1 cellular context compared by ENCODE assay signal in genomic region chr6:43891072-43891870, GRCh38.
TF ChIP-seq lines count a peak whose summit lies in the region.

No MANE protein-coding gene starts in this region.

TF ChIP-seq in HepG2, 621 proteins besides CTCF, POLR2A, EP300 and RAD21 (continued from another document and continues in another):
- TF ChIP-seq, protein P1, sequence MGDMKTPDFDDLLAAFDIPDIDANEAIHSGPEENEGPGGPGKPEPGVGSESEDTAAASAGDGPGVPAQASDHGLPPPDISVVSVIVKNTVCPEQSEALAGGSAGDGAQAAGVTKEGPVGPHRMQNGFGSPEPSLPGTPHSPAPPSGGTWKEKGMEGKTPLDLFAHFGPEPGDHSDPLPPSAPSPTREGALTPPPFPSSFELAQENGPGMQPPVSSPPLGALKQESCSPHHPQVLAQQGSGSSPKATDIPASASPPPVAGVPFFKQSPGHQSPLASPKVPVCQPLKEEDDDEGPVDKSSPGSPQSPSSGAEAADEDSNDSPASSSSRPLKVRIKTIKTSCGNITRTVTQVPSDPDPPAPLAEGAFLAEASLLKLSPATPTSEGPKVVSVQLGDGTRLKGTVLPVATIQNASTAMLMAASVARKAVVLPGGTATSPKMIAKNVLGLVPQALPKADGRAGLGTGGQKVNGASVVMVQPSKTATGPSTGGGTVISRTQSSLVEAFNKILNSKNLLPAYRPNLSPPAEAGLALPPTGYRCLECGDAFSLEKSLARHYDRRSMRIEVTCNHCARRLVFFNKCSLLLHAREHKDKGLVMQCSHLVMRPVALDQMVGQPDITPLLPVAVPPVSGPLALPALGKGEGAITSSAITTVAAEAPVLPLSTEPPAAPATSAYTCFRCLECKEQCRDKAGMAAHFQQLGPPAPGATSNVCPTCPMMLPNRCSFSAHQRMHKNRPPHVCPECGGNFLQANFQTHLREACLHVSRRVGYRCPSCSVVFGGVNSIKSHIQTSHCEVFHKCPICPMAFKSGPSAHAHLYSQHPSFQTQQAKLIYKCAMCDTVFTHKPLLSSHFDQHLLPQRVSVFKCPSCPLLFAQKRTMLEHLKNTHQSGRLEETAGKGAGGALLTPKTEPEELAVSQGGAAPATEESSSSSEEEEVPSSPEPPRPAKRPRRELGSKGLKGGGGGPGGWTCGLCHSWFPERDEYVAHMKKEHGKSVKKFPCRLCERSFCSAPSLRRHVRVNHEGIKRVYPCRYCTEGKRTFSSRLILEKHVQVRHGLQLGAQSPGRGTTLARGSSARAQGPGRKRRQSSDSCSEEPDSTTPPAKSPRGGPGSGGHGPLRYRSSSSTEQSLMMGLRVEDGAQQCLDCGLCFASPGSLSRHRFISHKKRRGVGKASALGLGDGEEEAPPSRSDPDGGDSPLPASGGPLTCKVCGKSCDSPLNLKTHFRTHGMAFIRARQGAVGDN (CRISPR knock-in tag; IDR thresholded peaks at IDR 0.05): peak; percentile 15; the same call in 1 of the 2 replicates
- TF ChIP-seq THYN1 (CRISPR knock-in tag; IDR thresholded peaks at IDR 0.05; ENCODE audit: borderline replicate concordance, low read depth) (no peak), ZNF710 (CRISPR knock-in tag; IDR thresholded peaks at IDR 0.05; ENCODE audit: borderline replicate concordance) (peak; percentile 48; the same call in 1 of the 2 replicates), KDM4B (CRISPR knock-in tag; IDR thresholded peaks at IDR 0.05) (no peak), ZNF724P (CRISPR knock-in tag; IDR thresholded peaks at IDR 0.05; ENCODE audit: borderline replicate concordance) (0 out of 2 replicates have a peak, but pooled peaks have one; percentile 61), ZNF501 (CRISPR knock-in tag; IDR thresholded peaks at IDR 0.05) (no peak), TOPORS (CRISPR knock-in tag; IDR thresholded peaks at IDR 0.05) (no peak), IKZF4 (CRISPR knock-in tag; IDR thresholded peaks at IDR 0.05; ENCODE audit: borderline replicate concordance, low read depth, not compliant biosample characterization) (no peak), ELF3 (CRISPR knock-in tag; IDR thresholded peaks at IDR 0.05) (0 out of 2 replicates have a peak, but pooled peaks have one; percentile 5), PITX1 (CRISPR knock-in tag; IDR thresholded peaks at IDR 0.05) (no peak), HIVEP1 (CRISPR knock-in tag; IDR thresholded peaks at IDR 0.05) (no peak), TCF7 (IDR thresholded peaks at IDR 0.05; ENCODE audit: low read depth) (peak; percentile 72), MEF2D (CRISPR knock-in tag; IDR thresholded peaks at IDR 0.05) (0 out of 2 replicates have a peak, but pooled peaks have one; percentile 15), ATF3 (CRISPR knock-in tag; IDR thresholded peaks at IDR 0.05) (no peak), ZNF83 (CRISPR knock-in tag; IDR thresholded peaks at IDR 0.05; ENCODE audit: borderline replicate concordance) (no peak), TEAD3 (CRISPR knock-in tag; optimal IDR thresholded peaks at IDR 0.05; ENCODE audit: borderline replicate concordance) (no peak), ZNF292 (CRISPR knock-in tag; IDR thresholded peaks at IDR 0.05; ENCODE audit: borderline replicate concordance, low read depth) (peak; percentile 21; the same call in 1 of the 2 replicates), NRL (CRISPR knock-in tag; IDR thresholded peaks at IDR 0.05; ENCODE audit: borderline replicate concordance) (no peak), ZNF839 (CRISPR knock-in tag; IDR thresholded peaks at IDR 0.05; ENCODE audit: borderline replicate concordance) (no peak), ZNF503 (CRISPR knock-in tag; IDR thresholded peaks at IDR 0.05) (no peak), ZEB1 (IDR thresholded peaks at IDR 0.05; ENCODE audit: insufficient replicate concordance, low read depth) (peak; percentile 35), CCDC6 (CRISPR knock-in tag; IDR thresholded peaks at IDR 0.05) (no peak), KAT8 (CRISPR knock-in tag; IDR thresholded peaks at IDR 0.05) (no peak), POGK (CRISPR knock-in tag; conservative IDR thresholded peaks at IDR 0.05) (0 out of 2 replicates have a peak, but pooled peaks have one; percentile 30), SRSF1 (optimal IDR thresholded peaks at IDR 0.05; ENCODE audit: low read depth, low read length) (no peak), ZNF230 (CRISPR knock-in tag; IDR thresholded peaks at IDR 0.05) (no peak), ZNF564 (CRISPR knock-in tag; IDR thresholded peaks at IDR 0.05) (no peak), NCOA2 (CRISPR knock-in tag; IDR thresholded peaks at IDR 0.05) (no peak), ETV6 (CRISPR knock-in tag; conservative IDR thresholded peaks at IDR 0.05) (no peak), KLF11 (CRISPR knock-in tag; IDR thresholded peaks at IDR 0.05) (no peak), ISX (CRISPR knock-in tag; conservative IDR thresholded peaks at IDR 0.05) (no peak), YEATS4 (CRISPR knock-in tag; IDR thresholded peaks at IDR 0.05; ENCODE audit: borderline replicate concordance) (no peak), DNMT1 (CRISPR knock-in tag; IDR thresholded peaks at IDR 0.05) (0 out of 2 replicates have a peak, but pooled peaks have one; percentile 2), ZFP41 (CRISPR knock-in tag; IDR thresholded peaks at IDR 0.05; ENCODE audit: borderline replicate concordance) (0 out of 2 replicates have a peak, but pooled peaks have one; percentile 49), CHCHD3 (CRISPR knock-in tag; IDR thresholded peaks at IDR 0.05) (0 out of 2 replicates have a peak, but pooled peaks have one; percentile 40), ZSCAN25 (CRISPR knock-in tag; IDR thresholded peaks at IDR 0.05) (peak; percentile 94), ZNF354B (CRISPR knock-in tag; IDR thresholded peaks at IDR 0.05) (no peak), TCF12 (IDR thresholded peaks at IDR 0.05) (no peak), TCF12 (CRISPR knock-in tag; IDR thresholded peaks at IDR 0.05) (no peak), ZIK1 (CRISPR knock-in tag; IDR thresholded peaks at IDR 0.05; ENCODE audit: borderline replicate concordance, low read depth) (0 out of 2 replicates have a peak, but pooled peaks have one; percentile 27), CHD2 (IDR thresholded peaks at IDR 0.05; ENCODE audit: low read depth, low read length) (no peak), ZNF746 (CRISPR knock-in tag; IDR thresholded peaks at IDR 0.05) (no peak), YEATS2 (CRISPR knock-in tag; IDR thresholded peaks at IDR 0.05; ENCODE audit: borderline replicate concordance) (no peak), MEIS1 (CRISPR knock-in tag; IDR thresholded peaks at IDR 0.05; ENCODE audit: borderline replicate concordance) (no peak), LCORL (IDR thresholded peaks at IDR 0.05) (no peak), LCORL (CRISPR knock-in tag; IDR thresholded peaks at IDR 0.05) (peak; percentile 29; the same call in 1 of the 2 replicates), SOX6 (IDR thresholded peaks at IDR 0.05) (no peak), SOX6 (CRISPR knock-in tag; IDR thresholded peaks at IDR 0.05) (peak; percentile 21; the same call in 1 of the 2 replicates), RXRA (CRISPR knock-in tag; IDR thresholded peaks at IDR 0.05) (no peak), ZBTB1 (CRISPR knock-in tag; IDR thresholded peaks at IDR 0.05; ENCODE audit: borderline replicate concordance) (no peak), ZNF556 (CRISPR knock-in tag; IDR thresholded peaks at IDR 0.05; ENCODE audit: borderline replicate concordance) (no peak), MAFG (CRISPR knock-in tag; IDR thresholded peaks at IDR 0.05) (no peak)
- TF ChIP-seq, protein P2, sequence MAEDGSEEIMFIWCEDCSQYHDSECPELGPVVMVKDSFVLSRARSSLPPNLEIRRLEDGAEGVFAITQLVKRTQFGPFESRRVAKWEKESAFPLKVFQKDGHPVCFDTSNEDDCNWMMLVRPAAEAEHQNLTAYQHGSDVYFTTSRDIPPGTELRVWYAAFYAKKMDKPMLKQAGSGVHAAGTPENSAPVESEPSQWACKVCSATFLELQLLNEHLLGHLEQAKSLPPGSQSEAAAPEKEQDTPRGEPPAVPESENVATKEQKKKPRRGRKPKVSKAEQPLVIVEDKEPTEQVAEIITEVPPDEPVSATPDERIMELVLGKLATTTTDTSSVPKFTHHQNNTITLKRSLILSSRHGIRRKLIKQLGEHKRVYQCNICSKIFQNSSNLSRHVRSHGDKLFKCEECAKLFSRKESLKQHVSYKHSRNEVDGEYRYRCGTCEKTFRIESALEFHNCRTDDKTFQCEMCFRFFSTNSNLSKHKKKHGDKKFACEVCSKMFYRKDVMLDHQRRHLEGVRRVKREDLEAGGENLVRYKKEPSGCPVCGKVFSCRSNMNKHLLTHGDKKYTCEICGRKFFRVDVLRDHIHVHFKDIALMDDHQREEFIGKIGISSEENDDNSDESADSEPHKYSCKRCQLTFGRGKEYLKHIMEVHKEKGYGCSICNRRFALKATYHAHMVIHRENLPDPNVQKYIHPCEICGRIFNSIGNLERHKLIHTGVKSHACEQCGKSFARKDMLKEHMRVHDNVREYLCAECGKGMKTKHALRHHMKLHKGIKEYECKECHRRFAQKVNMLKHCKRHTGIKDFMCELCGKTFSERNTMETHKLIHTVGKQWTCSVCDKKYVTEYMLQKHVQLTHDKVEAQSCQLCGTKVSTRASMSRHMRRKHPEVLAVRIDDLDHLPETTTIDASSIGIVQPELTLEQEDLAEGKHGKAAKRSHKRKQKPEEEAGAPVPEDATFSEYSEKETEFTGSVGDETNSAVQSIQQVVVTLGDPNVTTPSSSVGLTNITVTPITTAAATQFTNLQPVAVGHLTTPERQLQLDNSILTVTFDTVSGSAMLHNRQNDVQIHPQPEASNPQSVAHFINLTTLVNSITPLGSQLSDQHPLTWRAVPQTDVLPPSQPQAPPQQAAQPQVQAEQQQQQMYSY (CRISPR knock-in tag; IDR thresholded peaks at IDR 0.05): no peak
- TF ChIP-seq, protein P3, sequence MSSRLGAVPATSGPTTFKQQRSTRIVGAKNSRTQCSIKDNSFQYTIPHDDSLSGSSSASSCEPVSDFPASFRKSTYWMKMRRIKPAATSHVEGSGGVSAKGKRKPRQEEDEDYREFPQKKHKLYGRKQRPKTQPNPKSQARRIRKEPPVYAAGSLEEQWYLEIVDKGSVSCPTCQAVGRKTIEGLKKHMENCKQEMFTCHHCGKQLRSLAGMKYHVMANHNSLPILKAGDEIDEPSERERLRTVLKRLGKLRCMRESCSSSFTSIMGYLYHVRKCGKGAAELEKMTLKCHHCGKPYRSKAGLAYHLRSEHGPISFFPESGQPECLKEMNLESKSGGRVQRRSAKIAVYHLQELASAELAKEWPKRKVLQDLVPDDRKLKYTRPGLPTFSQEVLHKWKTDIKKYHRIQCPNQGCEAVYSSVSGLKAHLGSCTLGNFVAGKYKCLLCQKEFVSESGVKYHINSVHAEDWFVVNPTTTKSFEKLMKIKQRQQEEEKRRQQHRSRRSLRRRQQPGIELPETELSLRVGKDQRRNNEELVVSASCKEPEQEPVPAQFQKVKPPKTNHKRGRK (CRISPR knock-in tag; IDR thresholded peaks at IDR 0.05): peak; percentile 59; the same call in 1 of the 2 replicates
- TF ChIP-seq, protein P4, sequence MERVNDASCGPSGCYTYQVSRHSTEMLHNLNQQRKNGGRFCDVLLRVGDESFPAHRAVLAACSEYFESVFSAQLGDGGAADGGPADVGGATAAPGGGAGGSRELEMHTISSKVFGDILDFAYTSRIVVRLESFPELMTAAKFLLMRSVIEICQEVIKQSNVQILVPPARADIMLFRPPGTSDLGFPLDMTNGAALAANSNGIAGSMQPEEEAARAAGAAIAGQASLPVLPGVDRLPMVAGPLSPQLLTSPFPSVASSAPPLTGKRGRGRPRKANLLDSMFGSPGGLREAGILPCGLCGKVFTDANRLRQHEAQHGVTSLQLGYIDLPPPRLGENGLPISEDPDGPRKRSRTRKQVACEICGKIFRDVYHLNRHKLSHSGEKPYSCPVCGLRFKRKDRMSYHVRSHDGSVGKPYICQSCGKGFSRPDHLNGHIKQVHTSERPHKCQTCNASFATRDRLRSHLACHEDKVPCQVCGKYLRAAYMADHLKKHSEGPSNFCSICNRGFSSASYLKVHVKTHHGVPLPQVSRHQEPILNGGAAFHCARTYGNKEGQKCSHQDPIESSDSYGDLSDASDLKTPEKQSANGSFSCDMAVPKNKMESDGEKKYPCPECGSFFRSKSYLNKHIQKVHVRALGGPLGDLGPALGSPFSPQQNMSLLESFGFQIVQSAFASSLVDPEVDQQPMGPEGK (CRISPR knock-in tag; IDR thresholded peaks at IDR 0.05): peak; percentile 77
